8 cellular contexts compared by ENCODE assay signal in genomic region chr3:197949767-197950660, GRCh38. TPM values are rescaled to one million over a fixed set of nuclear protein-coding genes. Genes with fewer than 3 reads are reported as not detected.
DNase-seq lines count a peak whose midpoint lies in the region; ATAC-seq, FAIRE-seq and TF ChIP-seq lines count a peak whose summit lies in the region.

RPL35A (plus strand) TSS chr3:197950190; CDS start chr3:197950968, 778 bp downstream.

- CTCF ChIA-PET in AG04449 (lab: Yijun Ruan, JAX): interaction anchor here (1.6 to 3.8 kb wide), 2 partner anchors 7 to 44 kb away, joined by 7 to 22 read pairs; no protein-coding TSS in a partner anchor

- H3K36me3 ChIP-seq in bronchial epithelial cell (ENCODE audit: control insufficient read depth, insufficient read depth, low read length) (peaks cover 8% of the 10 kb centered on the region), smooth muscle cell (ENCODE audit: low read depth) (peaks cover 9% of the 10 kb centered on the region)

- peak; percentile 92 for ATAC-seq in GM18907 (IDR thresholded peaks at IDR 0.05; ENCODE audit: unreplicated experiment)
- peak; percentile 88 for ATAC-seq in HG03159 (IDR thresholded peaks at IDR 0.05; ENCODE audit: unreplicated experiment)

- no peak for FAIRE-seq in bronchial epithelial cell (lab: Jason Lieb, UNC)

- H3K9me3 ChIP-seq in smooth muscle cell (replicated peaks; ENCODE audit: low read depth): no peaks in the 10 kb centered on the region

- H3K27me3 ChIP-seq in bronchial epithelial cell (ENCODE audit: control insufficient read depth, insufficient read depth, low read length): no peaks in the 10 kb centered on the region
- no peaks in the 10 kb centered on the region for H3K27me3 ChIP-seq in smooth muscle cell (ENCODE audit: low read depth)

- peak within 1 kb of the TSS; percentile 81 for H3K4me3 ChIP-seq in AG04449 (ENCODE audit: low read depth, low read length)
- H3K4me3 ChIP-seq in WI38 (ENCODE audit: low read depth, low read length): peak within 1 kb of the TSS; percentile 75
- peak within 1 kb of the TSS; percentile 79 for H3K4me3 ChIP-seq in bronchial epithelial cell (ENCODE audit: low read depth, low read length)
- peak within 1 kb of the TSS; percentile 94 for H3K4me3 ChIP-seq in smooth muscle cell

- no peak for TF ChIP-seq CTCF in AG04449 (IDR thresholded peaks at IDR 0.05; ENCODE audit: insufficient read depth, low read length, missing control alignments)
- TF ChIP-seq CTCF in WI38 (IDR thresholded peaks at IDR 0.05; ENCODE audit: low read depth, low read length): no peak
- no peak for TF ChIP-seq CTCF in bronchial epithelial cell (IDR thresholded peaks at IDR 0.05; ENCODE audit: insufficient read depth, low read length, severe bottlenecking)
- no peak for TF ChIP-seq CTCF in smooth muscle cell (IDR thresholded peaks at IDR 0.05; ENCODE audit: borderline replicate concordance, insufficient read depth, poor library complexity, severe bottlenecking)

- POLR2A ChIA-PET in AG04449 (lab: Yijun Ruan, JAX): interaction anchor here (0.7 to 0.9 kb wide), 2 partner anchors 8 to 38 kb away, joined by 3 to 8 read pairs; no protein-coding TSS in a partner anchor

- H3F3A ChIP-seq in smooth muscle cell (ENCODE audit: low read depth): peaks cover 36% of the 10 kb centered on the region

- DNase-seq in AG04449 (ENCODE audit: low read depth, low spot score) (peak; percentile 63), NCI-H2227 treated with DMSO at 0.1 percent for 48 hours (lab: John Stamatoyannopoulos, UW) (peak; percentile 97), bronchial epithelial cell (ENCODE audit: low read depth) (peak; percentile 94), iPS-NIHi7 (ENCODE audit: extremely low spot score) (peak; percentile 84), smooth muscle cell (lab: John Stamatoyannopoulos, UW; ENCODE audit: unreplicated experiment) (peak; percentile 58)

- peak within 1 kb of the TSS; percentile 98 for H3K27ac ChIP-seq in smooth muscle cell (ENCODE audit: low read depth)

- H4K20me1 ChIP-seq in smooth muscle cell (ENCODE audit: low read depth): peaks cover 45% of the 10 kb centered on the region

- peak within 1 kb of the TSS; percentile 97 for H3K4me2 ChIP-seq in smooth muscle cell

- peaks cover 38% of the 10 kb centered on the region for H3K79me2 ChIP-seq in smooth muscle cell (ENCODE audit: low read depth)

- WGBS in smooth muscle cell (ENCODE audit: low lambda C conversion rate): under 1% methylated on average over 37 of the region's 37 CpGs

- peak within 1 kb of the TSS; percentile 98 for H3K9ac ChIP-seq in smooth muscle cell (ENCODE audit: low read depth)

- peaks cover 21% of the 10 kb centered on the region for H3K4me1 ChIP-seq in smooth muscle cell (ENCODE audit: low read depth)

- H2AFZ ChIP-seq in smooth muscle cell (ENCODE audit: low read depth): peak within 1 kb of the TSS; percentile 90

RNA-seq across cellular contexts. Expression of gene RPL35A, which starts in this region (rescaled TPM):
- total RNA-seq in bronchial epithelial cell (648 and 676 TPM in 2 replicates), smooth muscle cell (969 and 1,156 TPM in 2 replicates)
- polyA plus RNA-seq in smooth muscle cell: 778 and 854 TPM in 2 replicates

Comparison
In these comparisons a context has a peak if more than half of its experiments do, and no peak if none do; other contexts are left out.
1. Peak in every context shown above with its lines: DNase-seq, ATAC-seq, H3K4me3 ChIP-seq and H3K27ac ChIP-seq.